Comparison of ENCODE assay signal across 18 cellular contexts in genomic region chr13:67299072-67299635, GRCh38.
DNase-seq lines count a peak whose midpoint lies in the region; ATAC-seq, FAIRE-seq and TF ChIP-seq lines count a peak whose summit lies in the region.
"Had no signal": no experiment of that assay in that cellular context is flagged by ENCODE, and none has a peak within 500 bp of the region (broad histone marks: within the 10 kb centered on the region; RNA-seq: fewer than 3 reads in every experiment).

No MANE protein-coding gene starts in this region.

- no peaks in the 10 kb centered on the region for H3K27me3 Mint-ChIP-seq in activated naive CD8-positive, alpha-beta T cell treated with anti-CD3 and anti-CD28 coated beads for 36 hours
- H3K27me3 Mint-ChIP-seq: CD4-positive, alpha-beta T cell had no signal

- BruUV-seq in PC-3 (replicated peaks; lab: Mats Ljungman, UMichigan): no TSS peak
- BruUV-seq in endothelial cell of umbilical vein (replicated peaks; lab: Mats Ljungman, UMichigan): no TSS peak

- H3K14ac ChIP-seq in neuronal stem cell (ENCODE audit: low read length): no peak overlapping the region

- no peak overlapping the region for H4K8ac ChIP-seq in neuronal stem cell (ENCODE audit: low read depth, low read length)

- H3K4me2 ChIP-seq in PC-3 (ENCODE audit: low read length) (no peak overlapping the region), endothelial cell of umbilical vein (ENCODE audit: insufficient read depth, low read length) (no peak overlapping the region), neuronal stem cell (ENCODE audit: insufficient read depth, low read length, poor library complexity, severe bottlenecking) (no peak overlapping the region)

- peak; percentile 87 for ATAC-seq in PC-3
- ATAC-seq: right cardiac atrium had no signal

- no peak overlapping the region for H2BK12ac ChIP-seq in neuronal stem cell (ENCODE audit: low read length)

- H3K18ac ChIP-seq in neuronal stem cell (ENCODE audit: low read length): no peak overlapping the region

- in situ Hi-C loops in Caki2 (cut with HindIII; ENCODE audit: low pct_unique_long_range_greater_than_20kb, low sequenced_read_pairs): no loop called here

- H3K4me3 ChIP-seq in PC-3 (ENCODE audit: low read length): no peak overlapping the region
- no peak overlapping the region for H3K4me3 ChIP-seq in endothelial cell of umbilical vein (replicated peaks in 1 of 3; ENCODE audit: insufficient read depth in 1 of 3, low read depth in 1 of 3, low read length in 3 of 3)
- no peak overlapping the region for H3K4me3 ChIP-seq in neuronal stem cell (ENCODE audit: low read length in 2 of 2)
- H3K4me3 ChIP-seq: esophagus squamous epithelium, stomach had no signal

- no peaks in the 10 kb centered on the region for H3K36me3 Mint-ChIP-seq in activated naive CD8-positive, alpha-beta T cell treated with anti-CD3 and anti-CD28 coated beads for 36 hours

- no peak overlapping the region for H3K4ac ChIP-seq in neuronal stem cell (ENCODE audit: low read length)

- no peaks in the 10 kb centered on the region for H3K9me1 ChIP-seq in endothelial cell of umbilical vein (replicated peaks; ENCODE audit: control insufficient read depth, extremely low read depth, insufficient read depth, low read length)

- no peak overlapping the region for H3K9ac ChIP-seq in PC-3 (ENCODE audit: low read length)
- H3K9ac ChIP-seq in endothelial cell of umbilical vein (replicated peaks; ENCODE audit: extremely low read depth, insufficient read depth, low read length): no peak overlapping the region
- no peak overlapping the region for H3K9ac ChIP-seq in neuronal stem cell (ENCODE audit: low read depth, low read length, poor library complexity)

- H4K20me1 ChIP-seq in PC-3 (ENCODE audit: low read length) (no peaks in the 10 kb centered on the region), endothelial cell of umbilical vein (replicated peaks; ENCODE audit: control insufficient read depth, extremely low read depth, insufficient read depth, low read length) (no peaks in the 10 kb centered on the region)

- H3K9me3 ChIP-seq in PC-3 (ENCODE audit: low read length): no peaks in the 10 kb centered on the region
- no peaks in the 10 kb centered on the region for H3K9me3 ChIP-seq in endothelial cell of umbilical vein (replicated peaks; ENCODE audit: control insufficient read depth, insufficient read depth, low read length)
- H3K9me3 ChIP-seq in neuronal stem cell (replicated peaks in 1 of 2; ENCODE audit: control insufficient read depth in 2 of 2, insufficient read depth in 1 of 2, low read depth in 1 of 2, low read length in 2 of 2): no peaks in the 10 kb centered on the region
- H3K9me3 ChIP-seq: esophagus squamous epithelium, stomach had no signal

- H2AFZ ChIP-seq in PC-3 (ENCODE audit: low read length) (no peak overlapping the region), endothelial cell of umbilical vein (ENCODE audit: low read depth, low read length) (no peak overlapping the region), neuronal stem cell (ENCODE audit: low read length) (no peak overlapping the region)

- H3K9me2 ChIP-seq in PC-3 (replicated peaks; ENCODE audit: low read length): no peaks in the 10 kb centered on the region

- WGBS in neuronal stem cell (ENCODE audit: extremely low coverage in 2 of 2, insufficient read length in 2 of 2, insufficient replicate concordance in 1 of 2), 2 donors: no CpG with 5 or more reads among the region's 1 CpG

- no peak overlapping the region for H2BK15ac ChIP-seq in neuronal stem cell (ENCODE audit: low read length)

- no peaks in the 10 kb centered on the region for H3K4me1 Mint-ChIP-seq in activated naive CD8-positive, alpha-beta T cell treated with anti-CD3 and anti-CD28 coated beads for 36 hours

- FAIRE-seq in endothelial cell of umbilical vein (lab: Jason Lieb, UNC): peak; percentile 68
- FAIRE-seq: islet of Langerhans had no signal

- intact Hi-C loops in PC-3 (cut with micrococcal nuclease): no loop called here
- intact Hi-C loops in endothelial cell of umbilical vein (cut with micrococcal nuclease): no loop called here

- H3K27me3 ChIP-seq in PC-3 (ENCODE audit: low read length) (no peaks in the 10 kb centered on the region), endothelial cell of umbilical vein (ENCODE audit: control insufficient read depth in 2 of 2, insufficient read depth in 2 of 2, low read length in 2 of 2) (no peaks in the 10 kb centered on the region), neuronal stem cell (ENCODE audit: control insufficient read depth in 3 of 3, insufficient read depth in 3 of 3, low read depth in 1 of 3, low read length in 3 of 3) (no peaks in the 10 kb centered on the region)
- H3K27me3 ChIP-seq: esophagus squamous epithelium, stomach had no signal

- H2AK5ac ChIP-seq in neuronal stem cell (ENCODE audit: low read depth, low read length): no peak overlapping the region

- H3K79me2 ChIP-seq in PC-3 (ENCODE audit: low read length) (no peaks in the 10 kb centered on the region), endothelial cell of umbilical vein (ENCODE audit: control insufficient read depth, insufficient read depth, low read length) (no peaks in the 10 kb centered on the region)

- POLR2A ChIA-PET in PC-3 (lab: Charles Lee; ENCODE audit: unreplicated experiment): interaction anchor here (0.5 kb wide), 1 partner anchor 936 kb away, joined by 3 read pairs; no protein-coding TSS in a partner anchor
- POLR2A ChIA-PET in endothelial cell of umbilical vein (lab: Charles Lee): no interaction called here

- H3K27ac Mint-ChIP-seq in activated naive CD8-positive, alpha-beta T cell treated with anti-CD3 and anti-CD28 coated beads for 36 hours: no peak overlapping the region
- H3K27ac Mint-ChIP-seq: CD4-positive, alpha-beta T cell had no signal

- DNase-seq in Caki2 (ENCODE audit: low read depth) (peak; percentile 17), PC-3 (peak; percentile 73), endothelial cell of umbilical vein (ENCODE audit: low read depth, low spot score) (peak; percentile 37), medulla oblongata (ENCODE audit: extremely low spot score) (peak; percentile 8), OCI-M1 (lab: John Stamatoyannopoulos, UW) (no peak), UCSD-AML1 (lab: John Stamatoyannopoulos, UW; ENCODE audit: unreplicated experiment) (no peak), neuronal stem cell (ENCODE audit: low spot score) (no peak)
- DNase-seq in activated naive CD8-positive, alpha-beta T cell treated with anti-CD3 and anti-CD28 coated beads for 36 hours: no peak
- DNase-seq: activated CD4-positive, alpha-beta T cell treated with anti-CD3 and anti-CD28 coated beads, Interleukin-2, amount 50 U/mL, for 48 hours; activated effector memory CD4-positive, alpha-beta T cell treated with anti-CD3 and anti-CD28 coated beads, Interleukin-2, amount 50 U/mL, for 16 hours; caudate nucleus; CD4-positive, alpha-beta T cell; esophagus squamous epithelium; GDM1; MV-4-11; right cardiac atrium; stomach had no signal

- CTCF ChIA-PET in PC-3 (lab: Charles Lee) (no interaction called here), endothelial cell of umbilical vein (lab: Charles Lee) (no interaction called here)

- H2BK5ac ChIP-seq in neuronal stem cell (ENCODE audit: low read length): no peak overlapping the region

- H3K79me1 ChIP-seq in neuronal stem cell (ENCODE audit: low read depth, low read length): no peaks in the 10 kb centered on the region

- TF ChIP-seq CTCF in PC-3 (conservative IDR thresholded peaks at IDR 0.05; ENCODE audit: low read depth, low read length): no peak
- TF ChIP-seq CTCF in endothelial cell of umbilical vein (IDR thresholded peaks at IDR 0.05; ENCODE audit: extremely low read depth in 1 of 2, insufficient read depth in 1 of 2, low read depth in 1 of 2, low read length in 2 of 2): no peak

- H3K36me3 ChIP-seq in PC-3 (ENCODE audit: low read depth, low read length) (no peaks in the 10 kb centered on the region), endothelial cell of umbilical vein (ENCODE audit: control insufficient read depth in 2 of 2, extremely low read depth in 1 of 2, insufficient read depth in 2 of 2, low read length in 2 of 2) (no peaks in the 10 kb centered on the region), neuronal stem cell (replicated peaks in 1 of 2; ENCODE audit: control insufficient read depth in 2 of 2, insufficient read depth in 2 of 2, low read length in 2 of 2) (no peaks in the 10 kb centered on the region)
- H3K36me3 ChIP-seq: esophagus squamous epithelium, stomach had no signal

- H3K27ac ChIP-seq in PC-3 (ENCODE audit: low read length) (peak overlapping the region; percentile 39), endothelial cell of umbilical vein (ENCODE audit: insufficient read depth, low read depth, low read length) (peak overlapping the region; percentile 20), neuronal stem cell (replicated peaks; ENCODE audit: low read length) (no peak overlapping the region)
- H3K27ac ChIP-seq: esophagus squamous epithelium, stomach had no signal

- H3K4me1 ChIP-seq in PC-3 (ENCODE audit: insufficient read depth, low read length): peaks cover 18% of the 10 kb centered on the region; the same call in 1 of the 2 replicates
- H3K4me1 ChIP-seq in endothelial cell of umbilical vein (ENCODE audit: control insufficient read depth, extremely low read depth, insufficient read depth, low read length): no peaks in the 10 kb centered on the region
- H3K4me1 ChIP-seq in neuronal stem cell (ENCODE audit: control insufficient read depth in 2 of 2, insufficient read depth in 1 of 2, low read depth in 1 of 2, low read length in 2 of 2): no peaks in the 10 kb centered on the region
- H3K4me1 ChIP-seq: esophagus squamous epithelium, stomach had no signal

- dilution Hi-C loops in endothelial cell of umbilical vein (cut with MboI; ENCODE audit: extremely low pct_ligation_motif_present, low sequenced_read_pairs): no loop called here

- no peaks in the 10 kb centered on the region for H3F3A ChIP-seq in PC-3 (ENCODE audit: low read length, unreplicated experiment)

- no peak overlapping the region for H4K91ac ChIP-seq in neuronal stem cell (ENCODE audit: low read depth, low read length, poor library complexity)

- H2BK120ac ChIP-seq in neuronal stem cell (ENCODE audit: low read depth, low read length): no peak overlapping the region

- TF ChIP-seq POLR2A in endothelial cell of umbilical vein (IDR thresholded peaks at IDR 0.05; ENCODE audit: low read depth, low read length): no peak

- no peaks in the 10 kb centered on the region for H3K9me3 Mint-ChIP-seq in activated naive CD8-positive, alpha-beta T cell treated with anti-CD3 and anti-CD28 coated beads for 36 hours

- no peak overlapping the region for H3K4me3 Mint-ChIP-seq in activated naive CD8-positive, alpha-beta T cell treated with anti-CD3 and anti-CD28 coated beads for 36 hours
- H3K4me3 Mint-ChIP-seq: CD4-positive, alpha-beta T cell had no signal

- H3K23ac ChIP-seq in neuronal stem cell (ENCODE audit: low read depth, low read length, poor library complexity): no peak overlapping the region

TF ChIP-seq in endothelial cell of umbilical vein, 7 proteins besides CTCF, POLR2A, EP300 and RAD21:
- peak; percentile 23 for TF ChIP-seq GATA2 (IDR thresholded peaks at IDR 0.05; ENCODE audit: insufficient read depth, insufficient read length, low read depth, low read length)
- TF ChIP-seq JUN (IDR thresholded peaks at IDR 0.05; ENCODE audit: borderline replicate concordance, insufficient read depth, insufficient read length, low read depth): no peak
- TF ChIP-seq MYC (IDR thresholded peaks at IDR 0.05; ENCODE audit: low read depth, low read length): no peak

Comparison
In these comparisons a context has a peak if more than half of its experiments do, and no peak if none do; other contexts are left out.
1. DNase-seq: peak in Caki2 (single experiment), PC-3 (single experiment), endothelial cell of umbilical vein (single experiment) and medulla oblongata (single experiment); none in OCI-M1 (single experiment), activated naive CD8-positive, alpha-beta T cell treated with anti-CD3 and anti-CD28 coated beads for 36 hours (single experiment), UCSD-AML1 (single experiment) and neuronal stem cell (single experiment).